19 cellular contexts compared by ENCODE assay signal in the genomic region with DNA sequence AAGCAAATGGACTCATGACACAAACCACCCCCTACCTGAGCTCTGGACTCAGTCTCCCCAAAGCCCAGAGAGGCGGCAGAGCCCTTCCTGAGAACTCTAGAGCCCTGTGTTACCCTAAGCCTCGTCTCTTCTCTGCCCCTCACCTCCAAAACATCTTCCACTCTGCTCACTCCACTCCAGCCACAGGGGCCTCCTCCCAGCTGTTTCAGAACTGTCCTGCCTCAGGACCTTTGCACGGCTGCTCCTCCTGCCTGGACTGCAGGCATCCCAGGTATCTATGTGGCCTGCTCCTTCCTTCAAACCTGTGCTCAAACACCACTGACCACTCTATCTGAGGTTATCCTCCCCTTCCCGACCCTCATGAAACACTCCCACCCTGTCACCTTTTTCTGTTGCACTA. TPM values are rescaled to one million over a fixed set of nuclear protein-coding genes. Genes with fewer than 3 reads are reported as not detected.
DNase-seq lines count a peak whose midpoint lies in the region; ATAC-seq and TF ChIP-seq lines count a peak whose summit lies in the region.
"Had no signal": no experiment of that assay in that cellular context is flagged by ENCODE, and none has a peak within 500 bp of the region (broad histone marks: within the 10 kb centered on the region; RNA-seq: fewer than 3 reads in every experiment).

No MANE protein-coding gene starts in this region.

- POLR2A ChIA-PET in HEK293 (lab: Yijun Ruan, JAX), result no interaction called here

- H3K4me3 ChIP-seq in HEK293 (ENCODE audit: low read depth, low read length) (no peak overlapping the region), upper lobe of left lung (no peak overlapping the region)
- H3K4me3 ChIP-seq: GM23338 had no signal

- H3K27ac ChIP-seq in HEK293 (ENCODE audit: extremely low read depth, low read depth, low read length), result no peak overlapping the region
- H3K27ac ChIP-seq in upper lobe of left lung, result peak overlapping the region; percentile 67 to 87 (median 83)

- H3K27me3 ChIP-seq in upper lobe of left lung, result no peaks in the 10 kb centered on the region

- H3K9me3 Mint-ChIP-seq in chondrocyte (ENCODE audit: low read depth) (no peaks in the 10 kb centered on the region), neural crest cell (no peaks in the 10 kb centered on the region)

- WGBS in upper lobe of left lung, 2 donors, result 93 to 96% methylated on average over 4 of the region's 4 CpGs

- no peak for ATAC-seq in upper lobe of left lung (ENCODE audit: low FRiP score in 2 of 2)
- no peak for ATAC-seq in GM21723 (IDR thresholded peaks at IDR 0.05; ENCODE audit: unreplicated experiment)
- ATAC-seq: GM23338, HCT116, PC-3 had no signal

- H3K27ac Mint-ChIP-seq in chondrocyte (ENCODE audit: unreplicated experiment), result no peak overlapping the region
- H3K27ac Mint-ChIP-seq in neural crest cell (ENCODE audit: unreplicated experiment), result peak overlapping the region; percentile 28
- H3K27ac Mint-ChIP-seq: GM23338 had no signal

- H3K4me3 Mint-ChIP-seq in chondrocyte (ENCODE audit: unreplicated experiment) (no peak overlapping the region), neural crest cell (no peak overlapping the region)
- H3K4me3 Mint-ChIP-seq: GM23338 had no signal

- H3K36me3 Mint-ChIP-seq in chondrocyte (ENCODE audit: low read depth) (no peaks in the 10 kb centered on the region), neural crest cell (ENCODE audit: low read depth) (no peaks in the 10 kb centered on the region)

- peaks cover 7% of the 10 kb centered on the region; the same call in 1 of the 2 replicates for H3K4me1 ChIP-seq in HEK293 (ENCODE audit: control insufficient read depth, insufficient read depth, low read length)
- peaks cover 18 to 30% (median 20%) of the 10 kb centered on the region in 4 donors for H3K4me1 ChIP-seq in upper lobe of left lung

- TF ChIP-seq POLR2A in upper lobe of left lung (IDR thresholded peaks at IDR 0.05), result no peak

- H3K9me3 ChIP-seq in HEK293 (ENCODE audit: control insufficient read depth, insufficient read depth, low read depth, low read length), result no peaks in the 10 kb centered on the region
- no peaks in the 10 kb centered on the region for H3K9me3 ChIP-seq in upper lobe of left lung
- H3K9me3 ChIP-seq: SK-N-SH had no signal

- H3K36me3 ChIP-seq in HEK293 (ENCODE audit: control insufficient read depth in 2 of 2, insufficient read depth in 1 of 2, low read length in 2 of 2) (no peaks in the 10 kb centered on the region), upper lobe of left lung (no peaks in the 10 kb centered on the region)

- peaks cover 45% of the 10 kb centered on the region for H3K4me1 Mint-ChIP-seq in chondrocyte (ENCODE audit: low read depth)
- H3K4me1 Mint-ChIP-seq in neural crest cell, result peaks cover 19% of the 10 kb centered on the region

- H3K27me3 Mint-ChIP-seq in chondrocyte (ENCODE audit: low read depth) (no peaks in the 10 kb centered on the region), neural crest cell (ENCODE audit: low read depth) (no peaks in the 10 kb centered on the region)

- TF ChIP-seq EP300 in upper lobe of left lung (IDR thresholded peaks at IDR 0.05), result no peak

- DNase-seq in chondrocyte (ENCODE audit: low spot score), result peak; percentile 36
- DNase-seq in neural crest cell (ENCODE audit: low read depth, low spot score), result no peak
- no peak for DNase-seq in upper lobe of left lung
- no peak for DNase-seq in activated T-cell treated with anti-CD3 and anti-CD28 coated beads for 4 hours
- DNase-seq in islet precursor cell, result no peak
- DNase-seq: C1 segment of cervical spinal cord, NCI-H1048, NCI-H1436, NCI-H1930, NCI-H226, NCI-H82, PC-3, RPMI8226, SHP77 treated with DMSO at 0.1 percent for 48 hours, SK-N-SH had no signal

- no peak for TF ChIP-seq CTCF in HEK293 (tag by site-specific recombination; IDR thresholded peaks at IDR 0.05)
- no peak for TF ChIP-seq CTCF in chondrocyte (IDR thresholded peaks at IDR 0.05)
- TF ChIP-seq CTCF in neural crest cell (conservative IDR thresholded peaks at IDR 0.05), result no peak
- no peak for TF ChIP-seq CTCF in upper lobe of left lung (IDR thresholded peaks at IDR 0.05)

- CTCF ChIA-PET in HEK293 (lab: Yijun Ruan, JAX), result interaction anchor here (0.7 kb wide), 1 partner anchor 65 kb away, joined by 3 read pairs; no protein-coding TSS in a partner anchor

TF ChIP-seq in HEK293, 187 proteins besides CTCF, POLR2A, EP300 and RAD21:
- TF ChIP-seq, protein P1, sequence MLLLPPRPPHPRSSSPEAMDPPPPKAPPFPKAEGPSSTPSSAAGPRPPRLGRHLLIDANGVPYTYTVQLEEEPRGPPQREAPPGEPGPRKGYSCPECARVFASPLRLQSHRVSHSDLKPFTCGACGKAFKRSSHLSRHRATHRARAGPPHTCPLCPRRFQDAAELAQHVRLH (tag by site-specific recombination; IDR thresholded peaks at IDR 0.05), result 0 out of 2 replicates have a peak, but pooled peaks have one; percentile 28
- TF ChIP-seq ZNF623 (tag by site-specific recombination; IDR thresholded peaks at IDR 0.05), result peak; percentile 96
- TF ChIP-seq, protein P2, sequence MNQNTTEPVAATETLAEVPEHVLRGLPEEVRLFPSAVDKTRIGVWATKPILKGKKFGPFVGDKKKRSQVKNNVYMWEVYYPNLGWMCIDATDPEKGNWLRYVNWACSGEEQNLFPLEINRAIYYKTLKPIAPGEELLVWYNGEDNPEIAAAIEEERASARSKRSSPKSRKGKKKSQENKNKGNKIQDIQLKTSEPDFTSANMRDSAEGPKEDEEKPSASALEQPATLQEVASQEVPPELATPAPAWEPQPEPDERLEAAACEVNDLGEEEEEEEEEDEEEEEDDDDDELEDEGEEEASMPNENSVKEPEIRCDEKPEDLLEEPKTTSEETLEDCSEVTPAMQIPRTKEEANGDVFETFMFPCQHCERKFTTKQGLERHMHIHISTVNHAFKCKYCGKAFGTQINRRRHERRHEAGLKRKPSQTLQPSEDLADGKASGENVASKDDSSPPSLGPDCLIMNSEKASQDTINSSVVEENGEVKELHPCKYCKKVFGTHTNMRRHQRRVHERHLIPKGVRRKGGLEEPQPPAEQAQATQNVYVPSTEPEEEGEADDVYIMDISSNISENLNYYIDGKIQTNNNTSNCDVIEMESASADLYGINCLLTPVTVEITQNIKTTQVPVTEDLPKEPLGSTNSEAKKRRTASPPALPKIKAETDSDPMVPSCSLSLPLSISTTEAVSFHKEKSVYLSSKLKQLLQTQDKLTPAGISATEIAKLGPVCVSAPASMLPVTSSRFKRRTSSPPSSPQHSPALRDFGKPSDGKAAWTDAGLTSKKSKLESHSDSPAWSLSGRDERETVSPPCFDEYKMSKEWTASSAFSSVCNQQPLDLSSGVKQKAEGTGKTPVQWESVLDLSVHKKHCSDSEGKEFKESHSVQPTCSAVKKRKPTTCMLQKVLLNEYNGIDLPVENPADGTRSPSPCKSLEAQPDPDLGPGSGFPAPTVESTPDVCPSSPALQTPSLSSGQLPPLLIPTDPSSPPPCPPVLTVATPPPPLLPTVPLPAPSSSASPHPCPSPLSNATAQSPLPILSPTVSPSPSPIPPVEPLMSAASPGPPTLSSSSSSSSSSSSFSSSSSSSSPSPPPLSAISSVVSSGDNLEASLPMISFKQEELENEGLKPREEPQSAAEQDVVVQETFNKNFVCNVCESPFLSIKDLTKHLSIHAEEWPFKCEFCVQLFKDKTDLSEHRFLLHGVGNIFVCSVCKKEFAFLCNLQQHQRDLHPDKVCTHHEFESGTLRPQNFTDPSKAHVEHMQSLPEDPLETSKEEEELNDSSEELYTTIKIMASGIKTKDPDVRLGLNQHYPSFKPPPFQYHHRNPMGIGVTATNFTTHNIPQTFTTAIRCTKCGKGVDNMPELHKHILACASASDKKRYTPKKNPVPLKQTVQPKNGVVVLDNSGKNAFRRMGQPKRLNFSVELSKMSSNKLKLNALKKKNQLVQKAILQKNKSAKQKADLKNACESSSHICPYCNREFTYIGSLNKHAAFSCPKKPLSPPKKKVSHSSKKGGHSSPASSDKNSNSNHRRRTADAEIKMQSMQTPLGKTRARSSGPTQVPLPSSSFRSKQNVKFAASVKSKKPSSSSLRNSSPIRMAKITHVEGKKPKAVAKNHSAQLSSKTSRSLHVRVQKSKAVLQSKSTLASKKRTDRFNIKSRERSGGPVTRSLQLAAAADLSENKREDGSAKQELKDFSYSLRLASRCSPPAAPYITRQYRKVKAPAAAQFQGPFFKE (tag by site-specific recombination; IDR thresholded peaks at IDR 0.05; ENCODE audit: borderline replicate concordance), result no peak

RNA-seq across cellular contexts. Expression of a gene that starts 12.9 kb away (rescaled TPM):
- total RNA-seq in chondrocyte (74.5 to 91.9 TPM (median 90.0 TPM) in 3 replicates), neural crest cell (62.9 and 69.7 TPM in 2 replicates), upper lobe of left lung (100 to 1,000 TPM in 4 of 6 donors, 10 to 100 TPM in 2; 65.8 to 281 (median 113) TPM)
